8 cellular contexts compared by ENCODE assay signal in the genomic region with DNA sequence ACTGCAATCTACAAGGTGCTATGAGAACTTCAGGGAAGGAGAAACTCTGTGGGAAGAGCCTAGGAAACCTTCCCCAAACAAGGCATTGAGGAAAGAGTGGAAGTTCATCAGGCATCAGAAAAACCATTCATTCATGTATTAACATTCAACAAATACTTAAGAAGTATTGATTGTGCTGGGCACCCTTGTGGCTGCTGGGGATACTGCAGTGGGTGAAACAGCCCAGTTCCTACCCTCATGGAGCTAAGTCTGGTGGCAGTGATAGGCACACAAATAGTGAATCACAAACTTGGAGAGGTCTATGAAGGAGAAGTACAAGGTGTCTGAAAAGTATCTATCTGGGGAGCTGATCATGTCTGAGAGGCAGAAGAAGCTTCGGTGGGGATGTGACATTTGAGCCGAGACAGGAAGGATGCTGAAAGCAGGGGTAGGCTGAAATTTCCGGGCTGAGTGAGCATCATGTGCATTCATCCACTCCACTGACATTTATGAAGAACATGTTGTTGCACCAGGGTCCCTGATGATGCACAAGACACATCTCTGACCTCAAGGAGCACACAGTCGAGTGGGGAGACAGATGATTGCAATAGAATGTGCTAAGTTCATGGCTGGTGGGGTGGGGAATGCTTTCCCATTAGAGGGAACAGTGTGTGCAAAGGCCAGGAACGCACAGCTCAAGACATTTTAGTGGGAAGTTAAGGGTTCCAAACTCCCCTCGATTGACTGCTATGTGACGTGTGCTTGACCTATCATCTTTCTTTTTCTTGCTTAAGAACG.
DNase-seq lines count a peak whose midpoint lies in the region; ATAC-seq, FAIRE-seq and TF ChIP-seq lines count a peak whose summit lies in the region.

No MANE protein-coding gene starts in this region.

- H3K9me3 ChIP-seq in left ventricle myocardium inferior (replicated peaks): peaks cover 15% of the 10 kb centered on the region
- peaks cover 0 to 17% of the 10 kb centered on the region in 2 donors for H3K9me3 ChIP-seq in right atrium auricular region
- H3K9me3 ChIP-seq in kidney (ENCODE audit: control insufficient read depth in 1 of 2, low read length in 2 of 2): peaks cover 0 to 6% of the 10 kb centered on the region in 2 donors
- no peaks in the 10 kb centered on the region for H3K9me3 ChIP-seq in sigmoid colon

- no peak overlapping the region for H3K4me3 ChIP-seq in left ventricle myocardium inferior
- no peak overlapping the region for H3K4me3 ChIP-seq in right atrium auricular region
- no peak overlapping the region for H3K4me3 ChIP-seq in kidney (ENCODE audit: low read length in 2 of 2)
- H3K4me3 ChIP-seq in sigmoid colon: no peak overlapping the region

- peaks cover 64% of the 10 kb centered on the region for H3K4me1 Mint-ChIP-seq in activated T-cell treated with anti-CD3 and anti-CD28 coated beads, Interleukin-2, amount 50 U/mL, for 24 hours (ENCODE audit: low read depth)

- no peak for TF ChIP-seq POLR2A in sigmoid colon (IDR thresholded peaks at IDR 0.05)

- H3K27me3 ChIP-seq in left ventricle myocardium inferior (ENCODE audit: low read depth) (no peaks in the 10 kb centered on the region), right atrium auricular region (no peaks in the 10 kb centered on the region), sigmoid colon (no peaks in the 10 kb centered on the region)

- 75 to 76% methylated on average over 8 of the region's 8 CpGs for WGBS in sigmoid colon, 2 donors

- H3K9me3 Mint-ChIP-seq in activated T-cell treated with anti-CD3 and anti-CD28 coated beads, Interleukin-2, amount 50 U/mL, for 24 hours: peaks cover 10% of the 10 kb centered on the region

- H3K4me3 Mint-ChIP-seq in activated T-cell treated with anti-CD3 and anti-CD28 coated beads, Interleukin-2, amount 50 U/mL, for 24 hours: no peak overlapping the region

- DNase-seq in left ventricle myocardium inferior: no peak
- DNase-seq in right atrium auricular region (ENCODE audit: low spot score): no peak
- DNase-seq in activated T-cell treated with anti-CD3 and anti-CD28 coated beads, Interleukin-2, amount 50 U/mL, for 24 hours: peak; percentile 62
- no peak for DNase-seq in kidney
- DNase-seq in urothelium cell line (ENCODE audit: low spot score): no peak
- DNase-seq in sigmoid colon: no peak
- no peak for DNase-seq in HCEC 1CT

- no peak for FAIRE-seq in kidney (lab: Jason Lieb, UNC)
- FAIRE-seq in urothelium cell line (lab: Jason Lieb, UNC): peak; percentile 66

- H3K4me1 ChIP-seq in left ventricle myocardium inferior (no peaks in the 10 kb centered on the region), right atrium auricular region (no peaks in the 10 kb centered on the region), kidney (ENCODE audit: control insufficient read depth in 1 of 2, insufficient read depth in 1 of 2, low read depth in 1 of 2, low read length in 2 of 2) (peaks cover 0 to 3% of the 10 kb centered on the region in 2 donors), sigmoid colon (no peaks in the 10 kb centered on the region)

- TF ChIP-seq EP300 in sigmoid colon (IDR thresholded peaks at IDR 0.05): no peak

- peaks cover 7% of the 10 kb centered on the region for H3K36me3 Mint-ChIP-seq in activated T-cell treated with anti-CD3 and anti-CD28 coated beads, Interleukin-2, amount 50 U/mL, for 24 hours (ENCODE audit: low read depth)

- ATAC-seq in GM21825 (IDR thresholded peaks at IDR 0.05; ENCODE audit: unreplicated experiment): no peak

- H3K36me3 ChIP-seq in left ventricle myocardium inferior (no peaks in the 10 kb centered on the region), right atrium auricular region (no peaks in the 10 kb centered on the region), kidney (ENCODE audit: control insufficient read depth in 1 of 2, insufficient read depth in 2 of 2, low read length in 2 of 2) (no peaks in the 10 kb centered on the region), sigmoid colon (no peaks in the 10 kb centered on the region)

- intact Hi-C loops in left ventricle myocardium inferior (cut with micrococcal nuclease) (no loop called here), kidney (cut with DNase I) (no loop called here), sigmoid colon (cut with DNase I) (no loop called here)

- no peak overlapping the region for H3K27ac ChIP-seq in left ventricle myocardium inferior (replicated peaks)
- no peak overlapping the region for H3K27ac ChIP-seq in right atrium auricular region
- no peak overlapping the region for H3K27ac ChIP-seq in kidney (ENCODE audit: low read depth in 2 of 2, low read length in 2 of 2)
- no peak overlapping the region for H3K27ac ChIP-seq in sigmoid colon

- H3K9ac ChIP-seq in kidney (ENCODE audit: low read length in 2 of 2): no peak overlapping the region

- TF ChIP-seq CTCF in left ventricle myocardium inferior (IDR thresholded peaks at IDR 0.05; ENCODE audit: borderline replicate concordance) (peak; percentile 38), right atrium auricular region (IDR thresholded peaks at IDR 0.05) (peak in 1 of 2 donors; percentile 39), kidney (IDR thresholded peaks at IDR 0.05; ENCODE audit: borderline replicate concordance, extremely low read depth, insufficient read depth) (peak; percentile 2), sigmoid colon (IDR thresholded peaks at IDR 0.05) (no peak)

- peak overlapping the region; percentile 52 for H3K27ac Mint-ChIP-seq in activated T-cell treated with anti-CD3 and anti-CD28 coated beads, Interleukin-2, amount 50 U/mL, for 24 hours

- H3K27me3 Mint-ChIP-seq in activated T-cell treated with anti-CD3 and anti-CD28 coated beads, Interleukin-2, amount 50 U/mL, for 24 hours: no peaks in the 10 kb centered on the region

Comparison
In these comparisons a context has a peak if more than half of its experiments do, and no peak if none do; other contexts are left out.
1. CTCF ChIP-seq: peak in left ventricle myocardium inferior (single experiment) and kidney (single experiment); none in sigmoid colon (0 of 4).